24 cellular contexts compared by ENCODE assay signal in genomic region chr5:52491829-52492217, GRCh38.
DNase-seq lines count a peak whose midpoint lies in the region; ATAC-seq, FAIRE-seq and TF ChIP-seq lines count a peak whose summit lies in the region.
"Had no signal": no experiment of that assay in that cellular context is flagged by ENCODE, and none has a peak within 500 bp of the region (broad histone marks: within the 10 kb centered on the region; RNA-seq: fewer than 3 reads in every experiment).

No MANE protein-coding gene starts in this region.

- no peaks in the 10 kb centered on the region for H3K9me3 ChIP-seq in upper lobe of right lung
- H3K9me3 ChIP-seq: BE2C, sigmoid colon, transverse colon had no signal

- no peak overlapping the region for H3K27ac ChIP-seq in upper lobe of right lung
- H3K27ac ChIP-seq: epithelial cell of prostate, sigmoid colon, transverse colon had no signal

- TF ChIP-seq CTCF in upper lobe of right lung (IDR thresholded peaks at IDR 0.05) = no peak

- peak; percentile 57 for DNase-seq in NCI-H510A treated with DMSO at 0.1 percent for 48 hours (lab: John Stamatoyannopoulos, UW)
- no peak for DNase-seq in NCI-H510A (lab: John Stamatoyannopoulos, UW)
- peak; percentile 99 for DNase-seq in NCI-H187 treated with DMSO at 0.1 percent for 48 hours (lab: John Stamatoyannopoulos, UW)
- DNase-seq in NCI-H774 (lab: John Stamatoyannopoulos, UW) = peak; percentile 79
- DNase-seq in KG1 (lab: John Stamatoyannopoulos, UW) = no peak
- no peak for DNase-seq in upper lobe of right lung
- DNase-seq in urothelium cell line (ENCODE audit: low spot score) = no peak
- DNase-seq: activated CD4-positive, alpha-beta T cell treated with anti-CD3 and anti-CD28 coated beads for 4 hours; activated CD8-positive, alpha-beta memory T cell treated with anti-CD3 and anti-CD28 coated beads for 24 hours; activated gamma-delta T cell treated with Interleukin-2 at 50 U/mL for 16 hours; activated T-cell treated with anti-CD3 and anti-CD28 coated beads, Interleukin-2, amount 50 U/mL, for 24 hours; BE2C; cerebellar nuclear complex; H7; Kasumi-1; NCI-H226; sigmoid colon; stimulated activated CD4-positive, alpha-beta T cell treated with anti-CD3 and anti-CD28 coated beads, Interleukin-15, amount 100 ng/mL, for 24 hours; stimulated activated naive CD8-positive, alpha-beta T cell treated with anti-CD3 and anti-CD28 coated beads, Interleukin-15, amount 100 ng/mL, for 72 hours; T-helper 17 cell; transverse colon had no signal

- H3K27me3 ChIP-seq in upper lobe of right lung = no peaks in the 10 kb centered on the region
- H3K27me3 ChIP-seq: BE2C, sigmoid colon, transverse colon had no signal

- FAIRE-seq in urothelium cell line (lab: Jason Lieb, UNC) = no peak
- FAIRE-seq: GM12891 had no signal

- H3K36me3 ChIP-seq in upper lobe of right lung = no peaks in the 10 kb centered on the region
- H3K36me3 ChIP-seq: BE2C, sigmoid colon, transverse colon had no signal

- no peaks in the 10 kb centered on the region for H3K4me1 ChIP-seq in upper lobe of right lung
- H3K4me1 ChIP-seq: BE2C, sigmoid colon, transverse colon had no signal

- ATAC-seq in upper lobe of right lung = no peak
- ATAC-seq in HG03045 (IDR thresholded peaks at IDR 0.05; ENCODE audit: unreplicated experiment) = no peak
- ATAC-seq: stimulated activated naive CD8-positive, alpha-beta T cell treated with anti-CD3 and anti-CD28 coated beads, Interleukin-15, amount 100 ng/mL, for 72 hours; T-helper 17 cell had no signal

- intact Hi-C loops in upper lobe of right lung (cut with DNase I) = no loop called here

- no peak overlapping the region for H3K4me3 ChIP-seq in upper lobe of right lung
- H3K4me3 ChIP-seq: sigmoid colon, transverse colon had no signal

Comparison
In these comparisons a context has a peak if more than half of its experiments do, and no peak if none do; other contexts are left out.
1. DNase-seq: peak in NCI-H510A treated with DMSO at 0.1 percent for 48 hours (single experiment), NCI-H187 treated with DMSO at 0.1 percent for 48 hours (single experiment) and NCI-H774 (single experiment); none in NCI-H510A (single experiment), KG1 (single experiment), upper lobe of right lung (single experiment) and urothelium cell line (single experiment).